In the genomic region with DNA sequence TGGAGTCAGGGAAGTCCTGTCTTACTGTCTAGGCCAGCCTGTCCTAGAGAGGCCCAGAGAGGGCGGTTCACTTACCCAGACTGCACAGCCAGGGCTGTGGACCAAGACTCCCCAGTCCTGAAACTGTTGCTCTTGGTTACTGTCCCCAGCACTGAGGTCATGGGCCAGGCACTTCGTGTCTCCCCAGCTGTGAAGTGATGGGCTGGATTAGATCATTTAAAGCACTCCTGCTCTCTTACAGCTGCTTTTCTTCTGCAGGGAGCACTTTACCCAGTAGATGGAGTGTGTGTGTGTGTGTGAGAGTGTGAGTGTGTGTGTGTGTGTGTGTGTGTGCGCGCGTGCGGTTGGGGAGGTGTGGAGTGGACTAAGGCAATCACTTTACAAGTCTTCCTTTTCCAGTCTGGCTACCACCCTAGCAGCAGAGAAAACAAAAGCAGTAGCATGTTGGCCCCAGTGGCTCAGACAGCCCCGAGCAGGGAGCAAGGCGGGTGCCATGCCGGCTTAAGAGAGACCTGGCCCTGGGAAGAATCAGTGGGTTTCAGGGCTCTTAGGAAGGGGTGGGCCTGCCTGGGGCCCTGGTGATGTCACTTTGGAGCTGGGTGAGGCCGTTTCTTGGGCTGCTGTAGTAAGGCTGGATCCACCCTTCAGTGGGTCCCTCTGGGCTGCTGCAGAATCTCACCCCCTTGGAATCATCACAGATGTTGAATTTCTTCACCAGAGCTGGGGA, we compare ENCODE assay signal across 1 cellular context.
A peak's percentile ranks its signal among the peaks of the same experiment; 100 is the strongest.
TF ChIP-seq lines count a peak whose summit lies in the region.

No MANE protein-coding gene starts in this region.

TF ChIP-seq in HEK293, 187 proteins besides CTCF, POLR2A, EP300 and RAD21 (continued from another document):
- TF ChIP-seq KLF17 (tag by site-specific recombination; IDR thresholded peaks at IDR 0.05): peak; percentile 64; the same call in 1 of the 2 replicates
- TF ChIP-seq ZNF266 (tag by site-specific recombination; IDR thresholded peaks at IDR 0.05; ENCODE audit: low read depth): no peak
- no peak for TF ChIP-seq ZNF513 (tag by site-specific recombination; IDR thresholded peaks at IDR 0.05)
- TF ChIP-seq, protein P1, sequence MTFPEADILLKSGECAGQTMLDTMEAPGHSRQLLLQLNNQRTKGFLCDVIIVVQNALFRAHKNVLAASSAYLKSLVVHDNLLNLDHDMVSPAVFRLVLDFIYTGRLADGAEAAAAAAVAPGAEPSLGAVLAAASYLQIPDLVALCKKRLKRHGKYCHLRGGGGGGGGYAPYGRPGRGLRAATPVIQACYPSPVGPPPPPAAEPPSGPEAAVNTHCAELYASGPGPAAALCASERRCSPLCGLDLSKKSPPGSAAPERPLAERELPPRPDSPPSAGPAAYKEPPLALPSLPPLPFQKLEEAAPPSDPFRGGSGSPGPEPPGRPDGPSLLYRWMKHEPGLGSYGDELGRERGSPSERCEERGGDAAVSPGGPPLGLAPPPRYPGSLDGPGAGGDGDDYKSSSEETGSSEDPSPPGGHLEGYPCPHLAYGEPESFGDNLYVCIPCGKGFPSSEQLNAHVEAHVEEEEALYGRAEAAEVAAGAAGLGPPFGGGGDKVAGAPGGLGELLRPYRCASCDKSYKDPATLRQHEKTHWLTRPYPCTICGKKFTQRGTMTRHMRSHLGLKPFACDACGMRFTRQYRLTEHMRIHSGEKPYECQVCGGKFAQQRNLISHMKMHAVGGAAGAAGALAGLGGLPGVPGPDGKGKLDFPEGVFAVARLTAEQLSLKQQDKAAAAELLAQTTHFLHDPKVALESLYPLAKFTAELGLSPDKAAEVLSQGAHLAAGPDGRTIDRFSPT (tag by site-specific recombination; IDR thresholded peaks at IDR 0.05): 0 out of 2 replicates have a peak, but pooled peaks have one; percentile 29
- TF ChIP-seq, protein P2, sequence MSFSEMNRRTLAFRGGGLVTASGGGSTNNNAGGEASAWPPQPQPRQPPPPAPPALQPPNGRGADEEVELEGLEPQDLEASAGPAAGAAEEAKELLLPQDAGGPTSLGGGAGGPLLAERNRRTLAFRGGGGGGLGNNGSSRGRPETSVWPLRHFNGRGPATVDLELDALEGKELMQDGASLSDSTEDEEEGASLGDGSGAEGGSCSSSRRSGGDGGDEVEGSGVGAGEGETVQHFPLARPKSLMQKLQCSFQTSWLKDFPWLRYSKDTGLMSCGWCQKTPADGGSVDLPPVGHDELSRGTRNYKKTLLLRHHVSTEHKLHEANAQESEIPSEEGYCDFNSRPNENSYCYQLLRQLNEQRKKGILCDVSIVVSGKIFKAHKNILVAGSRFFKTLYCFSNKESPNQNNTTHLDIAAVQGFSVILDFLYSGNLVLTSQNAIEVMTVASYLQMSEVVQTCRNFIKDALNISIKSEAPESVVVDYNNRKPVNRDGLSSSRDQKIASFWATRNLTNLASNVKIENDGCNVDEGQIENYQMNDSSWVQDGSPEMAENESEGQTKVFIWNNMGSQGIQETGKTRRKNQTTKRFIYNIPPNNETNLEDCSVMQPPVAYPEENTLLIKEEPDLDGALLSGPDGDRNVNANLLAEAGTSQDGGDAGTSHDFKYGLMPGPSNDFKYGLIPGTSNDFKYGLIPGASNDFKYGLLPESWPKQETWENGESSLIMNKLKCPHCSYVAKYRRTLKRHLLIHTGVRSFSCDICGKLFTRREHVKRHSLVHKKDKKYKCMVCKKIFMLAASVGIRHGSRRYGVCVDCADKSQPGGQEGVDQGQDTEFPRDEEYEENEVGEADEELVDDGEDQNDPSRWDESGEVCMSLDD (tag by site-specific recombination; IDR thresholded peaks at IDR 0.05): 0 out of 2 replicates have a peak, but pooled peaks have one; percentile 46
- no peak for TF ChIP-seq HOXA7 (CRISPR knock-in tag; IDR thresholded peaks at IDR 0.05; ENCODE audit: borderline replicate concordance)
- peak; percentile 58 for TF ChIP-seq PRDM10 (tag by site-specific recombination; IDR thresholded peaks at IDR 0.05)
- no peak for TF ChIP-seq ZEB2 (tag by site-specific recombination; IDR thresholded peaks at IDR 0.05)
- TF ChIP-seq, protein P3, sequence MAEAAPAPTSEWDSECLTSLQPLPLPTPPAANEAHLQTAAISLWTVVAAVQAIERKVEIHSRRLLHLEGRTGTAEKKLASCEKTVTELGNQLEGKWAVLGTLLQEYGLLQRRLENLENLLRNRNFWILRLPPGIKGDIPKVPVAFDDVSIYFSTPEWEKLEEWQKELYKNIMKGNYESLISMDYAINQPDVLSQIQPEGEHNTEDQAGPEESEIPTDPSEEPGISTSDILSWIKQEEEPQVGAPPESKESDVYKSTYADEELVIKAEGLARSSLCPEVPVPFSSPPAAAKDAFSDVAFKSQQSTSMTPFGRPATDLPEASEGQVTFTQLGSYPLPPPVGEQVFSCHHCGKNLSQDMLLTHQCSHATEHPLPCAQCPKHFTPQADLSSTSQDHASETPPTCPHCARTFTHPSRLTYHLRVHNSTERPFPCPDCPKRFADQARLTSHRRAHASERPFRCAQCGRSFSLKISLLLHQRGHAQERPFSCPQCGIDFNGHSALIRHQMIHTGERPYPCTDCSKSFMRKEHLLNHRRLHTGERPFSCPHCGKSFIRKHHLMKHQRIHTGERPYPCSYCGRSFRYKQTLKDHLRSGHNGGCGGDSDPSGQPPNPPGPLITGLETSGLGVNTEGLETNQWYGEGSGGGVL (tag by site-specific recombination; IDR thresholded peaks at IDR 0.05): peak; percentile 82
- no peak for TF ChIP-seq OVOL3 (tag by site-specific recombination; IDR thresholded peaks at IDR 0.05)
- TF ChIP-seq ZNF121 (tag by site-specific recombination; IDR thresholded peaks at IDR 0.05): no peak
- TF ChIP-seq ZBTB48 (tag by site-specific recombination; IDR thresholded peaks at IDR 0.05): peak; percentile 57
- TF ChIP-seq ZNF561 (tag by site-specific recombination; IDR thresholded peaks at IDR 0.05; ENCODE audit: borderline replicate concordance): no peak
- no peak for TF ChIP-seq ZNF670 (tag by site-specific recombination; IDR thresholded peaks at IDR 0.05; ENCODE audit: low read depth)
- TF ChIP-seq ZNF366 (tag by site-specific recombination; conservative IDR thresholded peaks at IDR 0.05): peak; percentile 49; the same call in 1 of the 2 replicates
- no peak for TF ChIP-seq ZNF548 (tag by site-specific recombination; IDR thresholded peaks at IDR 0.05)
- TF ChIP-seq ZNF645 (tag by site-specific recombination; IDR thresholded peaks at IDR 0.05): no peak
- no peak for TF ChIP-seq INSM2 (tag by site-specific recombination; IDR thresholded peaks at IDR 0.05)
- TF ChIP-seq ZNF692 (tag by site-specific recombination; IDR thresholded peaks at IDR 0.05): peak; percentile 74; the same call in 1 of the 2 replicates
- TF ChIP-seq ZNF768 (tag by site-specific recombination; IDR thresholded peaks at IDR 0.05): peak; percentile 69; the same call in 1 of the 2 replicates
- TF ChIP-seq ZNF629 (tag by site-specific recombination; IDR thresholded peaks at IDR 0.05): peak; percentile 57
- no peak for TF ChIP-seq ZNF600 (tag by site-specific recombination; IDR thresholded peaks at IDR 0.05)
- peak; percentile 89 for TF ChIP-seq GLIS1 (tag by site-specific recombination; IDR thresholded peaks at IDR 0.05)
